In genomic region chr6:31686483-31686882, GRCh38 we compare ENCODE assay signal across 22 cellular contexts. TPM values are rescaled to one million over a fixed set of nuclear protein-coding genes. Genes with fewer than 3 reads are reported as not detected.
A peak's percentile ranks its signal among the peaks of the same experiment; 100 is the strongest.
DNase-seq lines count a peak whose midpoint lies in the region; ATAC-seq and TF ChIP-seq lines count a peak whose summit lies in the region.
"Had no signal": no experiment of that assay in that cellular context is flagged by ENCODE, and none has a peak within 500 bp of the region (broad histone marks: within the 10 kb centered on the region; RNA-seq: fewer than 3 reads in every experiment).

No MANE protein-coding gene starts in this region.

- H3K9me3 ChIP-seq in BE2C = no peaks in the 10 kb centered on the region
- H3K9me3 ChIP-seq: BLaER1 treated with 17β-estradiol and CSF1 and Interleukin-3, amounts not matched to agents 10 nM and 100 nM had no signal

- H3K36me3 ChIP-seq in BE2C = no peaks in the 10 kb centered on the region

- no peak for ATAC-seq in left ventricle myocardium superior
- ATAC-seq in left cardiac atrium = no peak
- ATAC-seq in activated B cell treated with CpG ODN at 0.5 μM for 24 hours (ENCODE audit: low read depth) = no peak
- no peak for ATAC-seq in naive B cell (ENCODE audit: low read depth in 2 of 2)
- ATAC-seq in HG03280 (IDR thresholded peaks at IDR 0.05; ENCODE audit: unreplicated experiment) = no peak
- ATAC-seq: PC-3 had no signal

- H3K27ac Mint-ChIP-seq in activated B cell treated with CpG ODN at 0.5 μM for 24 hours = peak overlapping the region; percentile 21
- H3K27ac Mint-ChIP-seq in naive B cell = peak overlapping the region in 4 of 6 donors; percentile 7 to 91 (median 70)

- DNase-seq in left ventricle myocardium superior (peak; percentile 18), left cardiac atrium (no peak), activated B cell treated with CpG ODN at 0.5 μM for 24 hours (no peak), naive B cell (no peak), HuH-7 (ENCODE audit: low spot score) (no peak), BE2C (no peak)
- DNase-seq: DMS79 treated with DMSO at 0.1 percent for 48 hours, IMR-90, Karpas-422, NCI-H1417 treated with DMSO at 0.1 percent for 48 hours, NCI-H187 treated with DMSO at 0.1 percent for 48 hours, NCI-H345, NCI-H524 treated with DMSO at 0.1 percent for 48 hours, PC-3, RPMI8226, SIG-M5 had no signal

- CTCF ChIA-PET in activated B cell treated with CpG ODN at 0.5 μM for 24 hours (lab: Charles Lee) = no interaction called here

- POLR2A ChIA-PET in activated B cell treated with CpG ODN at 0.5 μM for 24 hours (lab: Charles Lee) = interaction anchor here (0.5 to 1.1 kb wide), 2 partner anchors 46 to 54 kb away, joined by 3 read pairs; no protein-coding TSS in a partner anchor

- H3K36me3 Mint-ChIP-seq in activated B cell treated with CpG ODN at 0.5 μM for 24 hours (ENCODE audit: low read depth) (peaks cover 62% of the 10 kb centered on the region), naive B cell (peaks cover 0 to 15% of the 10 kb centered on the region in 2 donors)

- H3K27me3 ChIP-seq in BE2C = no peaks in the 10 kb centered on the region
- H3K27me3 ChIP-seq: BLaER1 treated with 17β-estradiol and CSF1 and Interleukin-3, amounts not matched to agents 10 nM and 100 nM had no signal

- H3K4me3 ChIP-seq in BE2C (ENCODE audit: low read depth, low read length) = no peak overlapping the region
- H3K4me3 ChIP-seq: BLaER1 treated with 17β-estradiol and CSF1 and Interleukin-3, amounts not matched to agents 10 nM and 100 nM had no signal

- H3K4me3 Mint-ChIP-seq in activated B cell treated with CpG ODN at 0.5 μM for 24 hours = no peak overlapping the region
- H3K4me3 Mint-ChIP-seq in naive B cell = no peak overlapping the region

- H3K4me1 Mint-ChIP-seq in activated B cell treated with CpG ODN at 0.5 μM for 24 hours (peaks cover 29% of the 10 kb centered on the region), naive B cell (peaks cover 21 to 38% (median 21%) of the 10 kb centered on the region in 3 donors)

- H3K27me3 Mint-ChIP-seq in activated B cell treated with CpG ODN at 0.5 μM for 24 hours = no peaks in the 10 kb centered on the region
- no peaks in the 10 kb centered on the region for H3K27me3 Mint-ChIP-seq in naive B cell

- H3K9me3 Mint-ChIP-seq in activated B cell treated with CpG ODN at 0.5 μM for 24 hours = no peaks in the 10 kb centered on the region
- no peaks in the 10 kb centered on the region for H3K9me3 Mint-ChIP-seq in naive B cell

- H3K4me1 ChIP-seq in BE2C = no peaks in the 10 kb centered on the region

- TF ChIP-seq CTCF in activated B cell treated with CpG ODN at 0.5 μM for 24 hours (IDR thresholded peaks at IDR 0.05) (no peak), BE2C (IDR thresholded peaks at IDR 0.05; ENCODE audit: low read depth, low read length) (no peak)

- intact Hi-C loops in left ventricle myocardium superior (cut with micrococcal nuclease) = no loop called here
- intact Hi-C loops in left cardiac atrium (cut with DNase I) = loop anchor here in 1 of 2 donors (10.0 kb wide), 2 partner anchors 148 to 268 kb away; partner anchors contain the start of genes NELFE and SKIC2
- intact Hi-C loops in activated B cell treated with CpG ODN at 0.5 μM for 24 hours (cut with micrococcal nuclease) = no loop called here

RNA-seq across cellular contexts. Expression of gene LY6G5C, which starts 5.6 kb away (rescaled TPM):
- total RNA-seq in left ventricle myocardium superior (1.8 TPM), left cardiac atrium (1 to 10 TPM; 2.2 to 2.5 TPM), activated B cell treated with CpG ODN at 0.5 μM for 24 hours (0.29 and 0.73 TPM in 2 replicates)
- polyA plus RNA-seq in naive B cell (ENCODE audit: low read depth in 6 of 6) = 1 to 10 TPM in 1 of 6 donors, under 1 TPM in 3, not detected in 2; 0.48 to 1.6 (median 0.92) TPM
- polyA plus RNA-seq in BE2C (2012; ENCODE audit: insufficient read depth, insufficient read length, low read depth) = 0.56 TPM
- total RNA-seq: H4 had no signal

RNA-seq across cellular contexts. Expression of gene ABHD16A, which starts 16.6 kb away (rescaled TPM):
- total RNA-seq in left ventricle myocardium superior (29.0 TPM), left cardiac atrium (10 to 100 TPM; 33.5 to 36.3 TPM), activated B cell treated with CpG ODN at 0.5 μM for 24 hours (49.3 and 59.1 TPM in 2 replicates)
- 10 to 100 TPM; 27.3 to 45.3 (median 33.4) TPM for polyA plus RNA-seq in naive B cell (ENCODE audit: low read depth in 6 of 6)
- polyA plus RNA-seq in BE2C (2012; ENCODE audit: insufficient read depth, insufficient read length, low read depth) = 30.9 TPM

RNA-seq across cellular contexts. Expression of gene LY6G5B, which starts 16.7 kb away (rescaled TPM):
- total RNA-seq in left ventricle myocardium superior (3.9 TPM), left cardiac atrium (1 to 10 TPM; 3.2 to 8.8 TPM), activated B cell treated with CpG ODN at 0.5 μM for 24 hours (23.2 and 33.1 TPM in 2 replicates)
- polyA plus RNA-seq in naive B cell (ENCODE audit: low read depth in 6 of 6) = under 1 TPM in 3 of 6 donors, not detected in 3; 0.23 to 0.87 (median 0.50) TPM
- 38.0 TPM for polyA plus RNA-seq in BE2C (2012; ENCODE audit: insufficient read depth, insufficient read length, low read depth)
- total RNA-seq: H4 had no signal

RNA-seq across cellular contexts. Expression of gene LY6G6F, which starts 20.2 kb away (rescaled TPM):
- total RNA-seq in left ventricle myocardium superior (not detected), left cardiac atrium (not detected), activated B cell treated with CpG ODN at 0.5 μM for 24 hours (not detected in 2 replicates)
- 1 to 10 TPM in 1 of 6 donors, under 1 TPM in 2, not detected in 3; 0.60 to 1.8 (median 0.75) TPM for polyA plus RNA-seq in naive B cell (ENCODE audit: low read depth in 6 of 6)
- polyA plus RNA-seq in BE2C (2012; ENCODE audit: insufficient read depth, insufficient read length, low read depth) = not detected
- total RNA-seq: A673, H4, HT-29, IMR-90, MCF 10A, PC-3 had no signal
- polyA plus RNA-seq: IMR-90 had no signal

RNA-seq across cellular contexts. Expression of gene CSNK2B, which starts 20.6 kb away (rescaled TPM):
- total RNA-seq in left ventricle myocardium superior (111 TPM), left cardiac atrium (100 to 1,000 TPM in 1 of 2 donors, 10 to 100 TPM in 1; 84.8 to 116 TPM), activated B cell treated with CpG ODN at 0.5 μM for 24 hours (190 and 191 TPM in 2 replicates)
- polyA plus RNA-seq in naive B cell (ENCODE audit: low read depth in 6 of 6) = 100 to 1,000 TPM; 279 to 299 (median 286) TPM
- polyA plus RNA-seq in BE2C (2012; ENCODE audit: insufficient read depth, insufficient read length, low read depth) = 388 TPM
